ENCODE assay signal across 27 cellular contexts in the genomic region with DNA sequence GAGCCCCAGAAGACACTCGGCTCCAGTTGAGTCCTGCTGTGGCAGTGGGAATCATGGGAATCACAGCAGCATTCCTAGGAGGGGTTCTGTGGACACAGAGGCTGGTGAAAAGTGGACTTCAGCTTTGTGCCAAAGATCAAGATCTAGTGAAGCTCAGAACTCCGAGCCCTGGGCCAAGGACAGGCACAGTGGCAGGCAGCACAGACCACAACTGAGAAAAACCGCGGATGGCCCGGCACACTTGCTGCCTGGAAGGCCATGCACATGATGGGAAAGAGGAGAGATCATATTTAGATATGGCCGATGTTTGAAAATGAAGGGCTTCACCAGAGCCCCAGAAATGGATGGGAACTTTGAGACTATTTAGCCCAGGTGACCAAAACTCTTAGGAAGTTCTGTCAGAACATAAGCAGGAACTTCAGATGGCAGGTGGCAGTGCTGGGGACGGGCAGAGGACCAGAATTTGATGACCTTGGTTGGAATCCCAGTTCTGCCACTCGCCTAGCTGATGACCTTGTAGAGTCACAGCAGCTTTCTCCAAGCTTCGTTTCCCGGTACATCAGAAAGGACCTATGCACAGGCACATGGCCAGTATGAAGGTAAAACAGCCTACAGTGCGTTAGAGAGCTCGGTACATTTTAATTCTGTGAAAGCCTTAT. TPM values are rescaled to one million over a fixed set of nuclear protein-coding genes. Genes with fewer than 3 reads are reported as not detected.
A peak's percentile ranks its signal among the peaks of the same experiment; 100 is the strongest.
DNase-seq lines count a peak whose midpoint lies in the region; ATAC-seq, FAIRE-seq and TF ChIP-seq lines count a peak whose summit lies in the region.
"Had no signal": no experiment of that assay in that cellular context is flagged by ENCODE, and none has a peak within 500 bp of the region (broad histone marks: within the 10 kb centered on the region; RNA-seq: fewer than 3 reads in every experiment).

No MANE protein-coding gene starts in this region.

- TF ChIP-seq POLR2A in HepG2 (IDR thresholded peaks at IDR 0.05; ENCODE audit: insufficient read depth in 1 of 2, low read depth in 2 of 2, low read length in 2 of 2) (no peak), right lobe of liver (IDR thresholded peaks at IDR 0.05) (no peak), erythroblast (IDR thresholded peaks at IDR 0.05; ENCODE audit: low read length) (no peak)

- no peaks in the 10 kb centered on the region for H4K20me1 ChIP-seq in HepG2 (ENCODE audit: insufficient read depth, low read length)

- H2AFZ ChIP-seq in HepG2 (ENCODE audit: low read length), result no peak overlapping the region
- H2AFZ ChIP-seq: GM23248 had no signal

- H3K4me3 ChIP-seq in right cardiac atrium (ENCODE audit: low read length), result no peak overlapping the region
- no peak overlapping the region for H3K4me3 ChIP-seq in HepG2 (replicated peaks in 1 of 3; ENCODE audit: insufficient read depth in 1 of 3, low read depth in 2 of 3, low read length in 3 of 3)
- no peak overlapping the region for H3K4me3 ChIP-seq in right lobe of liver
- H3K4me3 ChIP-seq: A549; BLaER1 treated with 17β-estradiol and CSF1 and Interleukin-3, amounts not matched to agents 10 nM and 100 nM; GM12878; GM23248 had no signal

- H3K27ac ChIP-seq in right cardiac atrium (ENCODE audit: low read length), result no peak overlapping the region
- H3K27ac ChIP-seq in HepG2 (ENCODE audit: extremely low read length, insufficient read depth, low read length), result no peak overlapping the region
- H3K27ac ChIP-seq in right lobe of liver, result no peak overlapping the region
- H3K27ac ChIP-seq: A549; BLaER1 treated with 17β-estradiol and CSF1 and Interleukin-3, amounts not matched to agents 10 nM and 100 nM; GM23248 had no signal

- DNase-seq in Right ventricle myocardium inferior (ENCODE audit: missing footprints) (no peak), right cardiac atrium (no peak), HepG2 (ENCODE audit: low spot score) (no peak), right lobe of liver (no peak), mesenteric fat pad (ENCODE audit: low spot score) (peak; percentile 82), erythroblast (lab: John Stamatoyannopoulos, UW) (no peak), NCI-H1694 (lab: John Stamatoyannopoulos, UW) (no peak)
- DNase-seq: 8988T; ACHN; AML-193; BE2C; CD4-positive, alpha-beta T cell; CD8-positive, alpha-beta memory T cell; DMS 273 treated with DMSO at 0.1 percent for 48 hours; DMS79; EL; GDM1; GM23248; H7; HCEC 1CT had no signal

- TF ChIP-seq CTCF in HepG2 (CRISPR knock-in tag; IDR thresholded peaks at IDR 0.05) (no peak), right lobe of liver (IDR thresholded peaks at IDR 0.05) (no peak)

- H3K27me3 ChIP-seq in right cardiac atrium (ENCODE audit: control insufficient read depth, insufficient read depth) (no peaks in the 10 kb centered on the region), HepG2 (ENCODE audit: control insufficient read depth in 1 of 2, insufficient read depth in 2 of 2, low read length in 2 of 2) (no peaks in the 10 kb centered on the region), right lobe of liver (no peaks in the 10 kb centered on the region)
- H3K27me3 ChIP-seq: BLaER1 treated with 17β-estradiol and CSF1 and Interleukin-3, amounts not matched to agents 10 nM and 100 nM had no signal

- peaks cover 5 to 53% of the 10 kb centered on the region in 2 experiments; a peak in 4 of 5 replicates for H3K36me3 ChIP-seq in HepG2 (replicated peaks in 1 of 2; ENCODE audit: control insufficient read depth in 1 of 2, insufficient read depth in 2 of 2, low read length in 2 of 2)
- H3K36me3 ChIP-seq in right lobe of liver, result peaks cover 0 to 9% (median 0%) of the 10 kb centered on the region in 4 donors

- H3K9ac ChIP-seq in HepG2 (ENCODE audit: insufficient read depth, low read depth, low read length), result no peak overlapping the region
- H3K9ac ChIP-seq: BLaER1 treated with 17β-estradiol and CSF1 and Interleukin-3, amounts not matched to agents 10 nM and 100 nM; GM23248 had no signal

- H3K4me2 ChIP-seq in HepG2 (ENCODE audit: low read depth, low read length), result no peak overlapping the region
- H3K4me2 ChIP-seq: A549 had no signal

- intact Hi-C loops in Right ventricle myocardium inferior (cut with DNase I), result no loop called here
- intact Hi-C loops in right cardiac atrium (cut with DNase I), result no loop called here
- intact Hi-C loops in HepG2 (cut with micrococcal nuclease; ENCODE audit: unreplicated experiment), result no loop called here
- intact Hi-C loops in right lobe of liver (cut with DNase I), result no loop called here

- 80% methylated on average over 12 of the region's 12 CpGs for WGBS in right cardiac atrium
- whole genome bisulfite sequencing in HepG2 (ENCODE audit: low lambda C conversion rate), result 97% methylated on average over 12 of the region's 12 CpGs
- 93% methylated on average over 11 of the region's 12 CpGs for WGBS in right lobe of liver (ENCODE audit: insufficient coverage, low coverage, low lambda C conversion rate, missing lambda C conversion rate)

- no peaks in the 10 kb centered on the region for H3K79me2 ChIP-seq in HepG2 (ENCODE audit: insufficient read depth, low read length)

- no peak for FAIRE-seq in HepG2 (lab: Jason Lieb, UNC)
- FAIRE-seq: A549, D721Med, GM12878, GM19239, H1 had no signal

- no peak for TF ChIP-seq EP300 in HepG2 (IDR thresholded peaks at IDR 0.05; ENCODE audit: low read depth in 2 of 2, low read length in 2 of 2)
- no peak for TF ChIP-seq EP300 in HepG2 (CRISPR knock-in tag; IDR thresholded peaks at IDR 0.05; ENCODE audit: borderline replicate concordance)

- in situ Hi-C loops in HepG2 (cut with HindIII; ENCODE audit: extremely low pct_ligation_motif_present, low pct_unique_long_range_greater_than_20kb), result no loop called here

- TF ChIP-seq RAD21 in HepG2 (CRISPR knock-in tag; IDR thresholded peaks at IDR 0.05), result no peak

- peak; percentile 52 for ATAC-seq in Right ventricle myocardium inferior
- no peak for ATAC-seq in right cardiac atrium
- ATAC-seq in HepG2, result no peak
- ATAC-seq in right lobe of liver, result no peak
- ATAC-seq: A549, GM12878 had no signal

- H3K4me1 ChIP-seq in right cardiac atrium (ENCODE audit: control insufficient read depth, insufficient read depth, low read length) (peaks cover 2% of the 10 kb centered on the region), HepG2 (ENCODE audit: insufficient read depth, low read length) (no peaks in the 10 kb centered on the region), right lobe of liver (no peaks in the 10 kb centered on the region)
- H3K4me1 ChIP-seq: A549, BE2C had no signal

- POLR2A ChIA-PET in HepG2 (lab: Yijun Ruan, JAX), result no interaction called here

- no TSS peak for BruUV-seq in HepG2 (replicated peaks; lab: Mats Ljungman, UMichigan)

- CTCF ChIA-PET in HepG2 (lab: Yijun Ruan, JAX; ENCODE audit: low intra/inter-chr PET ratio, low total read pairs), result no interaction called here

- H3K9me3 ChIP-seq in right cardiac atrium (ENCODE audit: control insufficient read depth, low read length), result no peaks in the 10 kb centered on the region
- no peaks in the 10 kb centered on the region for H3K9me3 ChIP-seq in HepG2 (ENCODE audit: low read length)
- H3K9me3 ChIP-seq in right lobe of liver, result no peaks in the 10 kb centered on the region
- H3K9me3 ChIP-seq: A549; BE2C; BLaER1 treated with 17β-estradiol and CSF1 and Interleukin-3, amounts not matched to agents 10 nM and 100 nM had no signal

TF ChIP-seq in HepG2, 621 proteins besides CTCF, POLR2A, EP300 and RAD21 (continues in another document):
- TF ChIP-seq, protein P1, sequence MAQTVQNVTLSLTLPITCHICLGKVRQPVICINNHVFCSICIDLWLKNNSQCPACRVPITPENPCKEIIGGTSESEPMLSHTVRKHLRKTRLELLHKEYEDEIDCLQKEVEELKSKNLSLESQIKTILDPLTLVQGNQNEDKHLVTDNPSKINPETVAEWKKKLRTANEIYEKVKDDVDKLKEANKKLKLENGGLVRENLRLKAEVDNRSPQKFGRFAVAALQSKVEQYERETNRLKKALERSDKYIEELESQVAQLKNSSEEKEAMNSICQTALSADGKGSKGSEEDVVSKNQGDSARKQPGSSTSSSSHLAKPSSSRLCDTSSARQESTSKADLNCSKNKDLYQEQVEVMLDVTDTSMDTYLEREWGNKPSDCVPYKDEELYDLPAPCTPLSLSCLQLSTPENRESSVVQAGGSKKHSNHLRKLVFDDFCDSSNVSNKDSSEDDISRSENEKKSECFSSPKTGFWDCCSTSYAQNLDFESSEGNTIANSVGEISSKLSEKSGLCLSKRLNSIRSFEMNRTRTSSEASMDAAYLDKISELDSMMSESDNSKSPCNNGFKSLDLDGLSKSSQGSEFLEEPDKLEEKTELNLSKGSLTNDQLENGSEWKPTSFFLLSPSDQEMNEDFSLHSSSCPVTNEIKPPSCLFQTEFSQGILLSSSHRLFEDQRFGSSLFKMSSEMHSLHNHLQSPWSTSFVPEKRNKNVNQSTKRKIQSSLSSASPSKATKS (CRISPR knock-in tag; IDR thresholded peaks at IDR 0.05), result no peak
- no peak for TF ChIP-seq ZBTB8A (CRISPR knock-in tag; IDR thresholded peaks at IDR 0.05; ENCODE audit: borderline replicate concordance, low read depth)
- TF ChIP-seq SMAD9 (CRISPR knock-in tag; IDR thresholded peaks at IDR 0.05), result no peak

RNA-seq across cellular contexts. Expression of a gene that starts 18.0 kb away (rescaled TPM):
- total RNA-seq in Right ventricle myocardium inferior (not detected), right cardiac atrium (not detected), HepG2 (2016; rRNA removed; fragmentation: Illumina TruSeq; extraction: Trizol) (not detected in 2 replicates), right lobe of liver (not detected), mesenteric fat pad (not detected)
- polyA plus RNA-seq in right cardiac atrium (not detected), HepG2 (2011; rRNA removed) (not detected in 2 replicates)
- not detected in 2 replicates for total RNA-seq in HepG2 (2016; cell fraction: cytosol; rRNA removed; fragmentation: Illumina TruSeq; extraction: Trizol; ENCODE audit: low read depth)
- total RNA-seq in HepG2 (2016; cell fraction: insoluble cytoplasmic fraction; rRNA removed; fragmentation: Illumina TruSeq; extraction: Trizol), result not detected in 2 replicates
- total RNA-seq in HepG2 (2016; cell fraction: membrane; rRNA removed; fragmentation: Illumina TruSeq; extraction: Trizol), result not detected in 2 replicates
- not detected in 2 replicates for total RNA-seq in HepG2 (2016; cell fraction: nucleus; rRNA removed; fragmentation: Illumina TruSeq; extraction: Trizol)
- polyA plus RNA-seq in HepG2 (2011; cell fraction: cytosol; rRNA removed), result not detected in 2 replicates
- polyA plus RNA-seq in HepG2 (2011; cell fraction: nucleus; rRNA removed), result not detected in 2 replicates
- polyA plus RNA-seq in HepG2 (2012), result not detected in 2 replicates
- polyA plus RNA-seq in HepG2 (2016; cell fraction: cytosol; fragmentation: Illumina TruSeq; extraction: Trizol; ENCODE audit: low read depth), result not detected in 2 replicates
- not detected in 2 replicates for polyA plus RNA-seq in HepG2 (2016; cell fraction: insoluble cytoplasmic fraction; fragmentation: Illumina TruSeq; extraction: Trizol; ENCODE audit: low read depth)
- not detected in 2 replicates for polyA plus RNA-seq in HepG2 (2016; cell fraction: membrane; fragmentation: Illumina TruSeq; extraction: Trizol; ENCODE audit: low read depth)
- polyA plus RNA-seq in HepG2 (2016; cell fraction: nucleus; fragmentation: Illumina TruSeq; extraction: Trizol; ENCODE audit: insufficient read depth, low read depth), result not detected in 2 replicates
- polyA minus RNA-seq in HepG2 (2011; rRNA and poly(A)+ RNA removed; ENCODE audit: low replicate concordance), result not detected in 2 replicates
- not detected in 2 replicates for polyA minus RNA-seq in HepG2 (2011; cell fraction: cytosol; rRNA and poly(A)+ RNA removed)
- not detected in 2 replicates for polyA minus RNA-seq in HepG2 (2011; cell fraction: nucleus; rRNA and poly(A)+ RNA removed)
- total RNA-seq: CD4-positive, alpha-beta T cell; CD8-positive, alpha-beta memory T cell; GM12878; GM23248; H1; H7 had no signal
- polyA plus RNA-seq: A549; CD14-positive monocyte; CD8-positive, alpha-beta memory T cell; GM12878; GM23248; H1 had no signal
